28 cellular contexts compared by ENCODE assay signal in the genomic region with DNA sequence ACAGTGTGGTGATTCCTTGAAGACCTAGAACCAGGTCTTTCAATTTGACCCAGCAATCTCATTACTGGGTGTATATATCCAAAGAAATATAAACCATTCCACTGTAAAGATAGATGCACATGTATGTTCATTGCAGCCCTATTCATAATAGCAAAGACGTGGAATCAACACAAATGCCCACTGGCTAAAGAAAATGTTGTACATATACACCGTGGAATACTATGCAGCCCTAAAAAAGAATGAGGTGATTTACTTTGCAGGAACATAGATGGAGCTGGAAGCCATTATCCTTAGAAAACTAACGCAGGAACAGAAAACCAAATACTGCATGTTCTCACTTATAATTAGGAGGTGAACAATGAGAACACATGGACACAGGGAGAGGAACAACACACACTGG.
"Had no signal": no experiment of that assay in that cellular context is flagged by ENCODE, and none has a peak within 500 bp of the region (broad histone marks: within the 10 kb centered on the region; RNA-seq: fewer than 3 reads in every experiment).

No MANE protein-coding gene starts in this region.

- H3K36me3 ChIP-seq: colonic mucosa, esophagus muscularis mucosa, esophagus squamous epithelium, gastrocnemius medialis, gastroesophageal sphincter, heart left ventricle, heart right ventricle had no signal

- H3K9me3 ChIP-seq: colonic mucosa, esophagus squamous epithelium, gastrocnemius medialis had no signal

- H3K27me3 ChIP-seq: colonic mucosa, dorsolateral prefrontal cortex, esophagus muscularis mucosa, esophagus squamous epithelium, foreskin keratinocyte, gastrocnemius medialis, gastroesophageal sphincter, heart left ventricle, heart right ventricle had no signal

- H3K4me1 ChIP-seq: colonic mucosa, esophagus muscularis mucosa, esophagus squamous epithelium, foreskin keratinocyte, gastrocnemius medialis, gastroesophageal sphincter, heart left ventricle, heart right ventricle had no signal

- FAIRE-seq: colon, endometrium, endothelial cell of umbilical vein, frontal cortex had no signal

- DNase-seq: colonic mucosa; cortex of kidney; dermis blood vessel endothelial cell; dorsolateral prefrontal cortex; effector CD4-positive, alpha-beta T cell; effector CD8-positive, alpha-beta T cell; effector memory CD4-positive, alpha-beta T cell; effector memory CD8-positive, alpha-beta T cell; endodermal cell; erythroblast; esophagus squamous epithelium; foreskin fibroblast; foreskin keratinocyte; foreskin melanocyte; gastrocnemius medialis; glutamatergic neuron; head of caudate nucleus; heart left ventricle; heart right ventricle had no signal

- ATAC-seq: effector memory CD8-positive, alpha-beta T cell; esophagus mucosa; foreskin keratinocyte; gastrocnemius medialis; gastroesophageal sphincter; heart left ventricle; heart right ventricle had no signal

- H3K27ac ChIP-seq: colonic mucosa, coronary artery, dorsolateral prefrontal cortex, epithelial cell of prostate, esophagus muscularis mucosa, esophagus squamous epithelium, foreskin keratinocyte, gastrocnemius medialis, gastroesophageal sphincter, heart left ventricle, heart right ventricle had no signal

- H3K4me3 ChIP-seq: colonic mucosa, coronary artery, dorsolateral prefrontal cortex, esophagus muscularis mucosa, esophagus squamous epithelium, gastrocnemius medialis, gastroesophageal sphincter, heart left ventricle, heart right ventricle had no signal
